ENCODE assay signal across 8 cellular contexts in genomic region chr2:231513746-231514224, GRCh38. TPM values are rescaled to one million over a fixed set of nuclear protein-coding genes. Genes with fewer than 3 reads are reported as not detected.
DNase-seq lines count a peak whose midpoint lies in the region; ATAC-seq and TF ChIP-seq lines count a peak whose summit lies in the region.

No MANE protein-coding gene starts in this region.

- no peaks in the 10 kb centered on the region for H3K27me3 Mint-ChIP-seq in nephron progenitor cell (ENCODE audit: low read depth, poor library complexity)

- H3K36me3 Mint-ChIP-seq in nephron progenitor cell (ENCODE audit: low read depth) = peaks cover 6% of the 10 kb centered on the region

- CTCF ChIA-PET in BJ (lab: Yijun Ruan, JAX) = no interaction called here

- H3K4me3 ChIP-seq in BJ (ENCODE audit: low read depth, low read length) = peak overlapping the region; percentile 53
- peak overlapping the region; percentile 88 for H3K4me3 ChIP-seq in Loucy (ENCODE audit: low read length, poor library complexity, severe bottlenecking)
- H3K4me3 ChIP-seq in dorsolateral prefrontal cortex = peak overlapping the region; percentile 55 to 98 (median 85)

- peak overlapping the region; percentile 87 for H3K4me3 Mint-ChIP-seq in nephron progenitor cell

- H3K27ac Mint-ChIP-seq in nephron progenitor cell = peak overlapping the region; percentile 95

- DNase-seq in BJ (ENCODE audit: low read depth) (no peak), dorsolateral prefrontal cortex (peak in 1 of 10 donors; percentile 21), nephron progenitor cell (no peak), NCI-H526 treated with DMSO at 0.1 percent for 48 hours (lab: John Stamatoyannopoulos, UW) (no peak), OCI-M2 (lab: John Stamatoyannopoulos, UW; ENCODE audit: unreplicated experiment) (no peak)

- no peaks in the 10 kb centered on the region for H4K20me1 ChIP-seq in Loucy (ENCODE audit: insufficient read depth, low read length, poor library complexity, severe bottlenecking)

- intact Hi-C loops in dorsolateral prefrontal cortex (cut with DNase I) = loop anchor here (2.0 to 10.0 kb wide), 3 partner anchors 49 to 201 kb away; partner anchors contain the start of gene NCL (in 2 of the 2)

- H3K79me2 ChIP-seq in Loucy (ENCODE audit: insufficient read depth, low read length) = peaks cover 19% of the 10 kb centered on the region

- H3K9ac ChIP-seq in Loucy (ENCODE audit: low read depth, low read length, poor library complexity, severe bottlenecking) = peak overlapping the region; percentile 88

- no peaks in the 10 kb centered on the region for H3K9me2 ChIP-seq in Loucy (replicated peaks; ENCODE audit: low read depth, low read length)

- TF ChIP-seq CTCF in BJ (IDR thresholded peaks at IDR 0.05; ENCODE audit: insufficient read depth, low read depth, low read length) (no peak), Loucy (conservative IDR thresholded peaks at IDR 0.05; ENCODE audit: low read length) (no peak), dorsolateral prefrontal cortex (IDR thresholded peaks at IDR 0.05 in 54 of 56, conservative IDR thresholded peaks at IDR 0.05 in 2 of 56; ENCODE audit: low read depth in 1 of 56, partially characterized antibody in 56 of 56) (no peak), nephron progenitor cell (IDR thresholded peaks at IDR 0.05) (no peak)

- H3K4me2 ChIP-seq in Loucy (ENCODE audit: low read depth, low read length, poor library complexity, severe bottlenecking) = peak overlapping the region; percentile 71

- H3K9me3 Mint-ChIP-seq in nephron progenitor cell = no peaks in the 10 kb centered on the region

- peaks cover 28% of the 10 kb centered on the region for H3K4me1 Mint-ChIP-seq in nephron progenitor cell

- POLR2A ChIA-PET in BJ (lab: Charles Lee) = no interaction called here

- H2AFZ ChIP-seq in Loucy (ENCODE audit: low read length) = peak overlapping the region; percentile 88

- ATAC-seq in HG03457 (IDR thresholded peaks at IDR 0.05; ENCODE audit: unreplicated experiment) (no peak), HG02798 (IDR thresholded peaks at IDR 0.05; ENCODE audit: poor library complexity, unreplicated experiment) (no peak)

- peaks cover 28% of the 10 kb centered on the region for H3K4me1 ChIP-seq in Loucy (ENCODE audit: insufficient read depth, low read length, poor library complexity, severe bottlenecking)

- H3K9me3 ChIP-seq in Loucy (ENCODE audit: insufficient read depth, low read depth, low read length) = no peaks in the 10 kb centered on the region

- no peaks in the 10 kb centered on the region for H3F3A ChIP-seq in Loucy (ENCODE audit: low read depth)

- H3K27me3 ChIP-seq in BJ (ENCODE audit: control insufficient read depth, insufficient read depth, low read length) (no peaks in the 10 kb centered on the region), Loucy (ENCODE audit: insufficient read depth, low read length, poor library complexity, severe bottlenecking) (no peaks in the 10 kb centered on the region), dorsolateral prefrontal cortex (no peaks in the 10 kb centered on the region)

- no peaks in the 10 kb centered on the region for H3K36me3 ChIP-seq in BJ (ENCODE audit: control insufficient read depth, insufficient read depth, low read length)
- H3K36me3 ChIP-seq in Loucy (ENCODE audit: insufficient read depth, low read length) = no peaks in the 10 kb centered on the region

- peak overlapping the region; percentile 30 to 97 (median 92) for H3K27ac ChIP-seq in dorsolateral prefrontal cortex

RNA-seq across cellular contexts. Expression of gene NMUR1, which starts 16.5 kb away (rescaled TPM):
- not detected in 2 replicates for polyA plus RNA-seq in BJ (2011; rRNA removed)
- polyA minus RNA-seq in BJ (2011; rRNA and poly(A)+ RNA removed) = not detected in 2 replicates
- under 1 TPM in 76 of 120 experiments, not detected in 44; 0.13 to 0.76 (median 0.25) TPM for total RNA-seq in dorsolateral prefrontal cortex

RNA-seq across cellular contexts. Expression of gene NCL, which starts 49.5 kb away (rescaled TPM):
- polyA plus RNA-seq in BJ (2011; rRNA removed) = 76.9 and 111 TPM in 2 replicates
- polyA minus RNA-seq in BJ (2011; rRNA and poly(A)+ RNA removed) = 13.6 and 28.7 TPM in 2 replicates
- total RNA-seq in dorsolateral prefrontal cortex = 100 to 1,000 TPM; 239 to 396 (median 335) TPM
